15 cellular contexts compared by ENCODE assay signal in the genomic region with DNA sequence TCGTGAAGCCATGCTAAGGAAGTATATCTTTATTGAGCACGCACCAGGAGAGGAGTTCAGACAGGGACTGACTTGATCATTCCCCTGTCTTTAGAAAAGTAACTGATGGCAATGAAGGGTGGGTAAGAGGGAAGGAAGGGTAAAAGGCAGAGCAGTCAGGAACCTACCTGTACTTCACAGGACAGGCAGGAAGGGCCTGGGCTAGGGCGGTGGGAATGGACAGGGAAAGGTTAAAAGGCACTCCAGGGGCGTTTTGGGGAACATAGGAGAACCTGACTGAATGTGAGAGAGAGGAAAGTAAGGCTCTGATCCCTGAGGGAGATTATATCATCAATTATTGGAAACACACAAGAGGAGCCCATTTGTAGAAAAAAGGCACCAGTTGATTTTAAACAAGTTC. TPM values are rescaled to one million over a fixed set of nuclear protein-coding genes. Genes with fewer than 3 reads are reported as not detected.
DNase-seq lines count a peak whose midpoint lies in the region; ATAC-seq and TF ChIP-seq lines count a peak whose summit lies in the region.
"Had no signal": no experiment of that assay in that cellular context is flagged by ENCODE, and none has a peak within 500 bp of the region (broad histone marks: within the 10 kb centered on the region; RNA-seq: fewer than 3 reads in every experiment).

No MANE protein-coding gene starts in this region.

- peak overlapping the region; percentile 90 for H3K9ac ChIP-seq in BLaER1
- H3K9ac ChIP-seq in OCI-LY1 (ENCODE audit: low read length): peak overlapping the region; percentile 7; the same call in 1 of the 2 replicates
- no peak overlapping the region for H3K9ac ChIP-seq in endodermal cell (ENCODE audit: extremely low read depth, low read length, poor library complexity, severe bottlenecking)
- no peak overlapping the region for H3K9ac ChIP-seq in neural cell (ENCODE audit: low read length)

- peaks cover 25% of the 10 kb centered on the region for H3K79me2 ChIP-seq in OCI-LY1 (ENCODE audit: insufficient read depth, low read length)
- peaks cover 16% of the 10 kb centered on the region for H3K79me2 ChIP-seq in neural cell (replicated peaks; ENCODE audit: insufficient read depth, low read length)

- H3K4me1 ChIP-seq in BLaER1 (peaks cover 47% of the 10 kb centered on the region), OCI-LY1 (ENCODE audit: insufficient read depth, low read length, severe bottlenecking) (peaks cover 46% of the 10 kb centered on the region), endodermal cell (ENCODE audit: control insufficient read depth, insufficient read depth, low read length) (no peaks in the 10 kb centered on the region), uterus (peaks cover 0 to 7% of the 10 kb centered on the region in 2 donors), mucosa of descending colon (ENCODE audit: low read depth) (peaks cover 12% of the 10 kb centered on the region)

- H3K27ac ChIP-seq in BLaER1: peak overlapping the region; percentile 75
- peak overlapping the region; percentile 57 for H3K27ac ChIP-seq in OCI-LY1 (ENCODE audit: low read depth, low read length, poor library complexity, severe bottlenecking)
- no peak overlapping the region for H3K27ac ChIP-seq in endodermal cell (ENCODE audit: low read depth, low read length)
- H3K27ac ChIP-seq in neural cell (ENCODE audit: low read length): no peak overlapping the region
- H3K27ac ChIP-seq in uterus: no peak overlapping the region

- H3K4me3 Mint-ChIP-seq in endodermal cell: no peak overlapping the region
- H3K4me3 Mint-ChIP-seq: CD4-positive, alpha-beta memory T cell had no signal

- no peak for TF ChIP-seq POLR2A in uterus (IDR thresholded peaks at IDR 0.05)

- H2AFZ ChIP-seq in OCI-LY1 (ENCODE audit: low read length) (no peak overlapping the region), neural cell (ENCODE audit: low read depth, low read length) (no peak overlapping the region)

- H4K20me1 ChIP-seq in BLaER1 (peaks cover 16% of the 10 kb centered on the region), OCI-LY1 (ENCODE audit: insufficient read depth, low read length) (no peaks in the 10 kb centered on the region), neural cell (ENCODE audit: insufficient read depth) (no peaks in the 10 kb centered on the region)

- no peaks in the 10 kb centered on the region for H3K9me2 ChIP-seq in OCI-LY1 (ENCODE audit: low read depth, low read length)
- H3K9me2 ChIP-seq in neural cell (ENCODE audit: insufficient read depth, low read length): no peaks in the 10 kb centered on the region

- H3K27me3 ChIP-seq in BLaER1 (no peaks in the 10 kb centered on the region), OCI-LY1 (ENCODE audit: insufficient read depth, low read length) (no peaks in the 10 kb centered on the region), endodermal cell (ENCODE audit: control insufficient read depth, insufficient read depth, low read length, poor library complexity, severe bottlenecking) (no peaks in the 10 kb centered on the region), neural cell (ENCODE audit: insufficient read depth, low read depth, low read length) (no peaks in the 10 kb centered on the region), uterus (no peaks in the 10 kb centered on the region)

- TF ChIP-seq EP300 in neural cell (conservative IDR thresholded peaks at IDR 0.05; ENCODE audit: poor library complexity, severe bottlenecking): no peak

- H3K27me3 Mint-ChIP-seq in endodermal cell (ENCODE audit: insufficient read depth): no peaks in the 10 kb centered on the region
- H3K27me3 Mint-ChIP-seq: CD4-positive, alpha-beta memory T cell had no signal

- H3K36me3 Mint-ChIP-seq in endodermal cell (ENCODE audit: low read depth): peaks cover 23% of the 10 kb centered on the region

- WGBS in endodermal cell (ENCODE audit: insufficient coverage in 1 of 2, insufficient read length in 1 of 2), 2 experiments: 92 to 100% methylated on average over 3 to 4 of the region's 4 CpGs

- peak overlapping the region; percentile 5 for H3K27ac Mint-ChIP-seq in endodermal cell

- no peak for ATAC-seq in mucosa of descending colon
- ATAC-seq: K562 had no signal

- TF ChIP-seq CTCF in OCI-LY1 (IDR thresholded peaks at IDR 0.05; ENCODE audit: low read length) (no peak), endodermal cell (conservative IDR thresholded peaks at IDR 0.05) (no peak), neural cell (IDR thresholded peaks at IDR 0.05; ENCODE audit: poor library complexity, severe bottlenecking) (no peak), uterus (IDR thresholded peaks at IDR 0.05) (no peak), mucosa of descending colon (IDR thresholded peaks at IDR 0.05) (no peak)

- H3K36me3 ChIP-seq in BLaER1 (peaks cover 58% of the 10 kb centered on the region), OCI-LY1 (ENCODE audit: insufficient read depth, low read length) (peaks cover 57% of the 10 kb centered on the region), endodermal cell (ENCODE audit: control insufficient read depth, insufficient read depth, low read length) (peaks cover 45% of the 10 kb centered on the region), neural cell (ENCODE audit: insufficient read depth, low read length) (peaks cover 5% of the 10 kb centered on the region), uterus (no peaks in the 10 kb centered on the region), mucosa of descending colon (ENCODE audit: low read depth) (no peaks in the 10 kb centered on the region)

- no peaks in the 10 kb centered on the region for H3K9me3 Mint-ChIP-seq in endodermal cell
- H3K9me3 Mint-ChIP-seq: CD4-positive, alpha-beta memory T cell had no signal

- no peaks in the 10 kb centered on the region for H3K9me3 ChIP-seq in BLaER1
- H3K9me3 ChIP-seq in OCI-LY1 (ENCODE audit: low read length): no peaks in the 10 kb centered on the region
- no peaks in the 10 kb centered on the region for H3K9me3 ChIP-seq in endodermal cell (ENCODE audit: control insufficient read depth, low read length)
- no peaks in the 10 kb centered on the region for H3K9me3 ChIP-seq in neural cell (ENCODE audit: low read length)
- no peaks in the 10 kb centered on the region for H3K9me3 ChIP-seq in uterus
- H3K9me3 ChIP-seq in mucosa of descending colon: no peaks in the 10 kb centered on the region

- H3K4me2 ChIP-seq in BLaER1 (peak overlapping the region; percentile 89), OCI-LY1 (ENCODE audit: low read length) (peak overlapping the region; percentile 86), neural cell (ENCODE audit: low read length) (no peak overlapping the region)

- intact Hi-C loops in uterus (cut with DNase I; ENCODE audit: low total_unique reads) (no loop called here), mucosa of descending colon (cut with DNase I, micrococcal nuclease) (no loop called here)

- DNase-seq in endodermal cell: no peak
- no peak for DNase-seq in stimulated activated CD4-positive, alpha-beta T cell treated with anti-CD3 and anti-CD28 coated beads, Interleukin-2, amount 100 ng/mL, for 24 hours
- DNase-seq in uterus: no peak
- DNase-seq in NCI-H2227 (lab: John Stamatoyannopoulos, UW; ENCODE audit: unreplicated experiment): no peak
- no peak for DNase-seq in mucosa of descending colon
- DNase-seq: CD4-positive, alpha-beta memory T cell; NCI-H1092; NCI-H1694 treated with DMSO at 0.1 percent for 48 hours; NCI-H446 treated with DMSO at 0.1 percent for 48 hours; NCI-H774; SHP77 had no signal

- H3K4me1 Mint-ChIP-seq in endodermal cell: peaks cover 8% of the 10 kb centered on the region

- no peaks in the 10 kb centered on the region for H3F3A ChIP-seq in OCI-LY1 (ENCODE audit: insufficient read depth, low read length)
- H3F3A ChIP-seq in neural cell (ENCODE audit: insufficient read depth, low read length, poor library complexity, severe bottlenecking): no peaks in the 10 kb centered on the region

- TF ChIP-seq RAD21 in neural cell (conservative IDR thresholded peaks at IDR 0.05): no peak

- H3K4me3 ChIP-seq in BLaER1 (peak overlapping the region; percentile 81), OCI-LY1 (ENCODE audit: low read depth, low read length, poor library complexity, severe bottlenecking) (peak overlapping the region; percentile 81), endodermal cell (ENCODE audit: low read length) (no peak overlapping the region), neural cell (ENCODE audit: low read length) (peak overlapping the region; percentile 54), uterus (no peak overlapping the region), mucosa of descending colon (no peak overlapping the region)
- H3K4me3 ChIP-seq: K562 had no signal

TF ChIP-seq in neural cell, 6 proteins besides CTCF, POLR2A, EP300 and RAD21 (continues in another document):
- TF ChIP-seq POLR2AphosphoS5 (IDR thresholded peaks at IDR 0.05): no peak

RNA-seq across cellular contexts. Expression of gene SLC35E3, which starts 3.9 kb away (rescaled TPM):
- total RNA-seq in endodermal cell (10 to 100 TPM; 12.6 to 12.7 TPM), uterus (10 to 100 TPM in 1 of 4 donors, 1 to 10 TPM in 1, under 1 TPM in 1, not detected in 1; 0.29 to 15.3 (median 6.5) TPM), mucosa of descending colon (1 to 10 TPM; 5.9 to 8.4 (median 6.5) TPM)
- polyA plus RNA-seq in endodermal cell (2013, experiment 1 of 2): 7.9 TPM
- polyA plus RNA-seq in endodermal cell (2013, experiment 2 of 2): 7.9 TPM
- polyA plus RNA-seq in neural cell: 6.2 and 10.5 TPM in 2 replicates
- polyA minus RNA-seq in neural cell: 7.5 and 19.1 TPM in 2 replicates

RNA-seq across cellular contexts. Expression of gene MDM2, which starts 58.1 kb away (rescaled TPM):
- total RNA-seq in endodermal cell: 100 to 1,000 TPM; 102 to 137 TPM
- 42.8 TPM for polyA plus RNA-seq in endodermal cell (2013, experiment 1 of 2)
- 47.9 TPM for polyA plus RNA-seq in endodermal cell (2013, experiment 2 of 2)
- 26.8 and 37.5 TPM in 2 replicates for polyA plus RNA-seq in neural cell
- polyA minus RNA-seq in neural cell: 85.9 and 108 TPM in 2 replicates
- total RNA-seq in uterus: 100 to 1,000 TPM in 1 of 4 donors, 10 to 100 TPM in 3; 64.0 to 124 (median 85.0) TPM
- total RNA-seq in mucosa of descending colon: 10 to 100 TPM; 74.7 to 92.1 (median 91.3) TPM

Comparison
In these comparisons a context has a peak if more than half of its experiments do, and no peak if none do; other contexts are left out.
1. H3K27ac ChIP-seq: peak in BLaER1 (single experiment) and OCI-LY1 (single experiment); none in endodermal cell (single experiment), neural cell (single experiment) and uterus (0 of 2).
2. H3K4me3 ChIP-seq: peak in BLaER1 (single experiment), OCI-LY1 (single experiment) and neural cell (single experiment); none in endodermal cell (single experiment), uterus (0 of 2) and mucosa of descending colon (single experiment).
3. H3K9ac ChIP-seq: peak in BLaER1 (single experiment) and OCI-LY1 (single experiment); none in endodermal cell (single experiment) and neural cell (single experiment).